Comparison of ENCODE assay signal across 22 cellular contexts in genomic region chr1:116806671-116807070, GRCh38. TPM values are rescaled to one million over a fixed set of nuclear protein-coding genes. Genes with fewer than 3 reads are reported as not detected.
A peak's percentile ranks its signal among the peaks of the same experiment; 100 is the strongest.
DNase-seq lines count a peak whose midpoint lies in the region; ATAC-seq, FAIRE-seq and TF ChIP-seq lines count a peak whose summit lies in the region.
"Had no signal": no experiment of that assay in that cellular context is flagged by ENCODE, and none has a peak within 500 bp of the region (broad histone marks: within the 10 kb centered on the region; RNA-seq: fewer than 3 reads in every experiment).

No MANE protein-coding gene starts in this region.

- H3K4ac ChIP-seq in H1 (replicated peaks; ENCODE audit: insufficient read length, low read depth, low read length): peak overlapping the region; percentile 76

- H3K4me1 ChIP-seq in H1 (replicated peaks in 1 of 4; ENCODE audit: control insufficient read depth in 3 of 4, insufficient read depth in 4 of 4, low read length in 3 of 4) (peaks cover 0 to 7% (median 0%) of the 10 kb centered on the region in 4 experiments; a peak in 4 of 7 replicates), thyroid gland (no peaks in the 10 kb centered on the region)
- H3K4me1 ChIP-seq: A549 had no signal

- H4K5ac ChIP-seq in H1 (ENCODE audit: insufficient read length, low read depth, low read length): no peak overlapping the region

- peaks cover 85% of the 10 kb centered on the region for H3K4me1 Mint-ChIP-seq in activated CD8-positive, alpha-beta memory T cell treated with anti-CD3 and anti-CD28 coated beads, Interleukin-2, amount 10 ng/mL, durations not matched to agents 7 days and 5 days
- peaks cover 86% of the 10 kb centered on the region for H3K4me1 Mint-ChIP-seq in activated CD4-positive, alpha-beta memory T cell treated with anti-CD3 and anti-CD28 coated beads, Interleukin-2, amount 10 ng/mL, durations not matched to agents 7 days and 5 days
- H3K4me1 Mint-ChIP-seq in stimulated activated naive CD8-positive, alpha-beta T cell treated with anti-CD3 and anti-CD28 coated beads, Interleukin-15, Interleukin-2, amounts not matched to agents 100 ng/mL and 50 ng/mL, for 24 hours (ENCODE audit: low read depth): peaks cover 88% of the 10 kb centered on the region

- CTCF ChIA-PET in activated CD8-positive, alpha-beta memory T cell treated with anti-CD3 and anti-CD28 coated beads, Interleukin-2, amount 10 ng/mL, durations not matched to agents 7 days and 5 days (lab: Charles Lee): interaction anchor here (0.9 to 11.8 kb wide), 8 partner anchors 8 to 69 kb away, joined by 3 to 224 read pairs (median 14); partner anchors contain the start of gene CD2
- CTCF ChIA-PET in activated CD4-positive, alpha-beta memory T cell treated with anti-CD3 and anti-CD28 coated beads, Interleukin-2, amount 10 ng/mL, durations not matched to agents 7 days and 5 days (lab: Charles Lee): interaction anchor here (0.6 to 8.1 kb wide), 6 partner anchors 10 to 72 kb away, joined by 3 to 139 read pairs (median 24); partner anchors contain the start of gene CD2
- CTCF ChIA-PET in H1 (lab: Charles Lee; ENCODE audit: partially characterized antibody): interaction anchor here (0.8 to 2.8 kb wide), 5 partner anchors 9 to 76 kb away, joined by 3 to 10 read pairs (median 3); no protein-coding TSS in a partner anchor

- TF ChIP-seq POLR2A in H1 (IDR thresholded peaks at IDR 0.05; ENCODE audit: control extremely low read depth in 1 of 2, low read depth in 2 of 2, low read length in 2 of 2) (no peak), thyroid gland (IDR thresholded peaks at IDR 0.05) (no peak)

- H3K9me3 ChIP-seq in H1 (ENCODE audit: insufficient read depth in 2 of 2, low read depth in 1 of 2, low read length in 1 of 2) (no peaks in the 10 kb centered on the region), thyroid gland (no peaks in the 10 kb centered on the region)
- H3K9me3 ChIP-seq: ovary had no signal

- peak; percentile 1 for ATAC-seq in activated CD8-positive, alpha-beta memory T cell treated with anti-CD3 and anti-CD28 coated beads, Interleukin-2, amount 10 ng/mL, durations not matched to agents 7 days and 5 days
- ATAC-seq in HG03469 (IDR thresholded peaks at IDR 0.05; ENCODE audit: unreplicated experiment) (no peak), HG02678 (IDR thresholded peaks at IDR 0.05; ENCODE audit: unreplicated experiment) (no peak)
- ATAC-seq: A549, PC-3 had no signal

- H2AFZ ChIP-seq in H1 (ENCODE audit: low read length): 0 out of 2 replicates have a peak overlapping the region, but pooled peaks have one; percentile 29

- H4K91ac ChIP-seq in H1 (replicated peaks; ENCODE audit: insufficient read length, low read length): no peak overlapping the region

- no peak for TF ChIP-seq RAD21 in H1 (IDR thresholded peaks at IDR 0.05 in 1 of 2, conservative IDR thresholded peaks at IDR 0.05 in 1 of 2; ENCODE audit: low read depth in 2 of 2, low read length in 2 of 2)

- WGBS in H1 (ENCODE audit: extremely low coverage in 1 of 2, insufficient coverage in 1 of 2, insufficient read length in 1 of 2, insufficient replicate concordance in 2 of 2, low coverage in 1 of 2, low lambda C conversion rate in 2 of 2, missing lambda C conversion rate in 1 of 2), 2 experiments: 82% methylated on average over 4 of the region's 4 CpGs; no CpG with 5 or more reads in 1 of the 2 experiments
- 85 to 97% methylated on average over 4 of the region's 4 CpGs for WGBS in thyroid gland, 2 donors

- H3K27ac ChIP-seq in H1 (ENCODE audit: low read depth, low read length) (no peak overlapping the region), thyroid gland (no peak overlapping the region)
- H3K27ac ChIP-seq: A549, HL-60, ovary had no signal

- no peak overlapping the region for H3K14ac ChIP-seq in H1 (ENCODE audit: insufficient read length)

- H3K4me2 ChIP-seq in H1 (ENCODE audit: insufficient read depth in 1 of 2, low read depth in 2 of 2, low read length in 2 of 2): no peak overlapping the region
- H3K4me2 ChIP-seq: A549 had no signal

- H3K79me1 ChIP-seq in H1 (ENCODE audit: low read depth, low read length): no peaks in the 10 kb centered on the region

- no peak overlapping the region for H2BK15ac ChIP-seq in H1 (ENCODE audit: low read length)

- no peak overlapping the region for H4K8ac ChIP-seq in H1 (ENCODE audit: extremely low read depth, insufficient read depth, low read length)

- H3K27me3 Mint-ChIP-seq in activated CD8-positive, alpha-beta memory T cell treated with anti-CD3 and anti-CD28 coated beads, Interleukin-2, amount 10 ng/mL, durations not matched to agents 7 days and 5 days: no peaks in the 10 kb centered on the region
- H3K27me3 Mint-ChIP-seq in activated CD4-positive, alpha-beta memory T cell treated with anti-CD3 and anti-CD28 coated beads, Interleukin-2, amount 10 ng/mL, durations not matched to agents 7 days and 5 days: no peaks in the 10 kb centered on the region
- H3K27me3 Mint-ChIP-seq in stimulated activated naive CD8-positive, alpha-beta T cell treated with anti-CD3 and anti-CD28 coated beads, Interleukin-15, Interleukin-2, amounts not matched to agents 100 ng/mL and 50 ng/mL, for 24 hours: no peaks in the 10 kb centered on the region

- H3K9ac ChIP-seq in H1 (replicated peaks in 1 of 4; ENCODE audit: extremely low read depth in 1 of 4, low read depth in 3 of 4, low read length in 3 of 4): no peak overlapping the region

- TF ChIP-seq EP300 in H1 (IDR thresholded peaks at IDR 0.05; ENCODE audit: borderline replicate concordance in 1 of 2, low read depth in 2 of 2, low read length in 2 of 2): no peak

- no peaks in the 10 kb centered on the region for H3K23me2 ChIP-seq in H1 (ENCODE audit: low read depth, low read length)

- H3K23ac ChIP-seq in H1 (ENCODE audit: insufficient read length): no peak overlapping the region

- intact Hi-C loops in thyroid gland (cut with DNase I): no loop called here

- H4K20me1 ChIP-seq in H1 (replicated peaks in 1 of 2; ENCODE audit: control insufficient read depth in 1 of 2, insufficient read depth in 2 of 2, low read length in 2 of 2): no peaks in the 10 kb centered on the region

- peaks cover 18% of the 10 kb centered on the region for H3K36me3 Mint-ChIP-seq in activated CD8-positive, alpha-beta memory T cell treated with anti-CD3 and anti-CD28 coated beads, Interleukin-2, amount 10 ng/mL, durations not matched to agents 7 days and 5 days
- peaks cover 9% of the 10 kb centered on the region for H3K36me3 Mint-ChIP-seq in activated CD4-positive, alpha-beta memory T cell treated with anti-CD3 and anti-CD28 coated beads, Interleukin-2, amount 10 ng/mL, durations not matched to agents 7 days and 5 days (ENCODE audit: low read depth)
- peaks cover 35% of the 10 kb centered on the region for H3K36me3 Mint-ChIP-seq in stimulated activated naive CD8-positive, alpha-beta T cell treated with anti-CD3 and anti-CD28 coated beads, Interleukin-15, Interleukin-2, amounts not matched to agents 100 ng/mL and 50 ng/mL, for 24 hours (ENCODE audit: low read depth)

- no peak overlapping the region for H2AK5ac ChIP-seq in H1 (ENCODE audit: low read depth, low read length)

- H3K4me3 ChIP-seq in H1 (ENCODE audit: extremely low read depth in 1 of 4, insufficient read depth in 2 of 4, low read depth in 3 of 4, low read length in 4 of 4): no peak overlapping the region
- H3K4me3 ChIP-seq in thyroid gland (replicated peaks in 1 of 3): no peak overlapping the region
- H3K4me3 ChIP-seq: A549, ovary had no signal

- H3K18ac ChIP-seq in H1 (ENCODE audit: extremely low read depth, low read length): no peak overlapping the region

- peak; percentile 68 for DNase-seq in activated CD8-positive, alpha-beta memory T cell treated with anti-CD3 and anti-CD28 coated beads, Interleukin-2, amount 10 ng/mL, durations not matched to agents 7 days and 5 days
- DNase-seq in activated CD8-positive, alpha-beta memory T cell treated with anti-CD3 and anti-CD28 coated beads, Interleukin-2, amount 50 U/mL, for 4 hours: no peak
- no peak for DNase-seq in activated CD4-positive, alpha-beta memory T cell treated with anti-CD3 and anti-CD28 coated beads, Interleukin-2, amount 10 ng/mL, durations not matched to agents 7 days and 5 days
- no peak for DNase-seq in H1 (ENCODE audit: low read depth in 1 of 2, low spot score in 2 of 2)
- DNase-seq in thyroid gland: no peak
- DNase-seq: C1 segment of cervical spinal cord, caudate nucleus, foreskin fibroblast, HFFc6, midbrain, NCI-H1092, NCI-H526 treated with DMSO at 0.1 percent for 48 hours, ovary, PC-3, trophoblast cell had no signal

- peaks cover under 1% of the 10 kb centered on the region for H3K9me3 Mint-ChIP-seq in activated CD8-positive, alpha-beta memory T cell treated with anti-CD3 and anti-CD28 coated beads, Interleukin-2, amount 10 ng/mL, durations not matched to agents 7 days and 5 days (ENCODE audit: low read depth)
- H3K9me3 Mint-ChIP-seq in activated CD4-positive, alpha-beta memory T cell treated with anti-CD3 and anti-CD28 coated beads, Interleukin-2, amount 10 ng/mL, durations not matched to agents 7 days and 5 days: peaks cover 2% of the 10 kb centered on the region
- peaks cover 1% of the 10 kb centered on the region for H3K9me3 Mint-ChIP-seq in stimulated activated naive CD8-positive, alpha-beta T cell treated with anti-CD3 and anti-CD28 coated beads, Interleukin-15, Interleukin-2, amounts not matched to agents 100 ng/mL and 50 ng/mL, for 24 hours
- H3K9me3 Mint-ChIP-seq: HFFc6 had no signal

- H2BK120ac ChIP-seq in H1 (replicated peaks; ENCODE audit: low read depth, low read length): no peak overlapping the region

- no peaks in the 10 kb centered on the region for H3K79me2 ChIP-seq in H1 (ENCODE audit: control insufficient read depth in 1 of 2, insufficient read depth in 2 of 2, low read length in 2 of 2)

- FAIRE-seq in H1 (lab: Jason Lieb, UNC): no peak
- FAIRE-seq: A549, TTC549 had no signal

- peak overlapping the region; percentile 97 for H3K27ac Mint-ChIP-seq in activated CD8-positive, alpha-beta memory T cell treated with anti-CD3 and anti-CD28 coated beads, Interleukin-2, amount 10 ng/mL, durations not matched to agents 7 days and 5 days
- H3K27ac Mint-ChIP-seq in activated CD4-positive, alpha-beta memory T cell treated with anti-CD3 and anti-CD28 coated beads, Interleukin-2, amount 10 ng/mL, durations not matched to agents 7 days and 5 days: peak overlapping the region; percentile 95
- H3K27ac Mint-ChIP-seq in stimulated activated naive CD8-positive, alpha-beta T cell treated with anti-CD3 and anti-CD28 coated beads, Interleukin-15, Interleukin-2, amounts not matched to agents 100 ng/mL and 50 ng/mL, for 24 hours: peak overlapping the region; percentile 96
- H3K27ac Mint-ChIP-seq: HFFc6 had no signal

- H3K36me3 ChIP-seq in H1 (ENCODE audit: control insufficient read depth in 2 of 4, insufficient read depth in 4 of 4, low read length in 3 of 4) (no peaks in the 10 kb centered on the region), thyroid gland (no peaks in the 10 kb centered on the region)
- H3K36me3 ChIP-seq: ovary had no signal

- no peak overlapping the region for H3K56ac ChIP-seq in H1 (replicated peaks; ENCODE audit: insufficient read length, low read depth, low read length)

- peak overlapping the region; percentile 80 for H3K4me3 Mint-ChIP-seq in activated CD8-positive, alpha-beta memory T cell treated with anti-CD3 and anti-CD28 coated beads, Interleukin-2, amount 10 ng/mL, durations not matched to agents 7 days and 5 days
- H3K4me3 Mint-ChIP-seq in activated CD4-positive, alpha-beta memory T cell treated with anti-CD3 and anti-CD28 coated beads, Interleukin-2, amount 10 ng/mL, durations not matched to agents 7 days and 5 days: peak overlapping the region; percentile 79
- H3K4me3 Mint-ChIP-seq in stimulated activated naive CD8-positive, alpha-beta T cell treated with anti-CD3 and anti-CD28 coated beads, Interleukin-15, Interleukin-2, amounts not matched to agents 100 ng/mL and 50 ng/mL, for 24 hours: peak overlapping the region; percentile 92
- H3K4me3 Mint-ChIP-seq: HFFc6 had no signal

- POLR2A ChIA-PET in activated CD4-positive, alpha-beta memory T cell treated with anti-CD3 and anti-CD28 coated beads, Interleukin-2, amount 10 ng/mL, durations not matched to agents 7 days and 5 days (lab: Charles Lee): interaction anchor here (0.9 to 28.6 kb wide), 10 partner anchors 9 to 252 kb away, joined by 3 to 1051 read pairs (median 42); partner anchors contain the start of genes CD2 and TTF2
- POLR2A ChIA-PET in H1 (lab: Charles Lee; ENCODE audit: partially characterized antibody): interaction anchor here (0.8 kb wide), 1 partner anchor 11 kb away, joined by 3 read pairs; no protein-coding TSS in a partner anchor

- H3K27me3 ChIP-seq in H1 (replicated peaks in 1 of 4; ENCODE audit: control insufficient read depth in 3 of 4, extremely low read depth in 1 of 4, insufficient read depth in 3 of 4, low read length in 3 of 4) (no peaks in the 10 kb centered on the region), thyroid gland (no peaks in the 10 kb centered on the region)
- H3K27me3 ChIP-seq: ovary had no signal

- H2BK12ac ChIP-seq in H1 (ENCODE audit: low read depth, low read length): no peak overlapping the region; the same call in 1 of the 2 replicates

- TF ChIP-seq CTCF in H1 (IDR thresholded peaks at IDR 0.05; ENCODE audit: control extremely low read depth in 1 of 3, insufficient read depth in 1 of 3, low read depth in 1 of 3, low read length in 3 of 3) (no peak), thyroid gland (IDR thresholded peaks at IDR 0.05) (no peak)

- H2BK5ac ChIP-seq in H1 (ENCODE audit: low read depth, low read length): no peak overlapping the region

- no peak overlapping the region for H2BK20ac ChIP-seq in H1 (ENCODE audit: low read length)

RNA-seq across cellular contexts. Expression of gene CD2, which starts 52.4 kb away (rescaled TPM):
- total RNA-seq in activated CD8-positive, alpha-beta memory T cell treated with anti-CD3 and anti-CD28 coated beads, Interleukin-2, amount 10 ng/mL, durations not matched to agents 7 days and 5 days: 100 to 1,000 TPM; 278 to 444 TPM
- 100 to 1,000 TPM; 329 to 340 TPM for total RNA-seq in activated CD4-positive, alpha-beta memory T cell treated with anti-CD3 and anti-CD28 coated beads, Interleukin-2, amount 10 ng/mL, durations not matched to agents 7 days and 5 days
- not detected in 2 replicates for total RNA-seq in H1 (2021; fragmentation: NEBNext Ultra II Directional; extraction: Animal tissue kit (Norgen Biotek cat#: 25700))
- not detected in 2 replicates for polyA plus RNA-seq in H1 (2011; rRNA removed)
- polyA plus RNA-seq in H1 (2011; cell fraction: cytosol; rRNA removed): not detected
- not detected for polyA plus RNA-seq in H1 (2011; cell fraction: nucleus; rRNA removed)
- polyA plus RNA-seq in H1 (2012, experiment 1 of 2): not detected in 4 replicates
- not detected for polyA plus RNA-seq in H1 (2012, experiment 2 of 2)
- not detected for polyA plus RNA-seq in H1 (2013, experiment 1 of 2)
- polyA plus RNA-seq in H1 (2013, experiment 2 of 2): not detected
- not detected in 2 replicates for polyA minus RNA-seq in H1 (2011; rRNA and poly(A)+ RNA removed)
- not detected for polyA minus RNA-seq in H1 (2011; cell fraction: cytosol; rRNA and poly(A)+ RNA removed)
- polyA minus RNA-seq in H1 (2011; cell fraction: nucleus; rRNA and poly(A)+ RNA removed): not detected
- 1 to 10 TPM; 1.9 to 9.7 (median 2.6) TPM for total RNA-seq in thyroid gland
- total RNA-seq: Daoy, HFFc6, PC-3 had no signal
- polyA plus RNA-seq: A549 had no signal

Comparison
In these comparisons a context has a peak if more than half of its experiments do, and no peak if none do; other contexts are left out.
1. RNA of gene CD2, which starts 52.4 kb away (total RNA-seq): 278 to 444 TPM in activated CD8-positive, alpha-beta memory T cell treated with anti-CD3 and anti-CD28 coated beads, Interleukin-2, amount 10 ng/mL, durations not matched to agents 7 days and 5 days and 329 to 340 TPM in activated CD4-positive, alpha-beta memory T cell treated with anti-CD3 and anti-CD28 coated beads, Interleukin-2, amount 10 ng/mL, durations not matched to agents 7 days and 5 days; 1.9 to 9.7 TPM in thyroid gland and not detected in H1; every median in the first group is over 10 times any median in the second.
2. Peak in every context shown above with its lines, with median percentiles within 50 percentile points of each other: H3K27ac Mint-ChIP-seq and H3K4me3 Mint-ChIP-seq.